ENCODE assay signal across 19 cellular contexts in the genomic region with DNA sequence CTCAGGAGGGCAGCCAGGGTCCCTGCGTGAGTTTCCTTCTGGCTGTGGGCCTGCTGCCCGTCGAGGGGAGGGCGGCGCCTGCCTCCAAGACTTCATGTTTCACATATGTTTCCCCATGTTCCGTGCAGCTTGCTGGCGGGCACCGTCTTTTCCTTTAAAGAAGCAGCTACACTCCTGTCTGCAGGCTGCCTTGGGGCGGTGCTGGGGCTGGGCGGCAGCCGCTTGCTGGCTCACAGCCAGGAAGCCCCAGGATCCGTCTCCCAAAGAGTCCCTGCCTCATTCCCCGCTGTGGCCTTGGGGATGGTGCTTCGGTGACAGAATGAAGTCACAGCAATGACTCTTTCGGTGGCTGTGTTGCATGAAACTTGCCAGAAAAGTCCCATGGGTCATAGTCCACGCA.
"Had no signal": no experiment of that assay in that cellular context is flagged by ENCODE, and none has a peak within 500 bp of the region (broad histone marks: within the 10 kb centered on the region; RNA-seq: fewer than 3 reads in every experiment).

No MANE protein-coding gene starts in this region.

- H3K4me1 ChIP-seq: breast epithelium, esophagus squamous epithelium, psoas muscle, thyroid gland had no signal

- H3K27ac ChIP-seq: breast epithelium, esophagus squamous epithelium, ovary, psoas muscle, thyroid gland had no signal

- DNase-seq: activated CD4-positive, alpha-beta T cell treated with anti-CD3 and anti-CD28 coated beads, Interleukin-2, amount 10 ng/mL, durations not matched to agents 7 days and 5 days; activated CD8-positive, alpha-beta T cell treated with anti-CD3 and anti-CD28 coated beads, Interleukin-2, amount 10 ng/mL, durations not matched to agents 7 days and 5 days; activated effector memory CD4-positive, alpha-beta T cell treated with Interleukin-2 at 50 U/mL for 16 hours; activated naive CD4-positive, alpha-beta T cell treated with anti-CD3 and anti-CD28 coated beads, Interleukin-2, amount 50 U/mL, for 16 hours; activated T-cell treated with anti-CD3 and anti-CD28 coated beads, Interleukin-2, amount 50 U/mL, for 48 hours; effector memory CD4-positive, alpha-beta T cell; esophagus squamous epithelium; left cardiac atrium; mesenchymal stem cell; naive B cell; ovary; psoas muscle; stimulated activated CD4-positive, alpha-beta T cell treated with anti-CD3 and anti-CD28 coated beads, Interleukin-2, amount 100 ng/mL, for 48 hours; T1000; thyroid gland had no signal

- ATAC-seq: activated CD8-positive, alpha-beta T cell treated with anti-CD3 and anti-CD28 coated beads, Interleukin-2, amount 10 ng/mL, durations not matched to agents 7 days and 5 days; left cardiac atrium; mucosa of descending colon; psoas muscle; right cardiac atrium had no signal

- H3K36me3 ChIP-seq: ovary had no signal

- H3K27me3 ChIP-seq: breast epithelium, esophagus squamous epithelium, ovary, thyroid gland had no signal

- H3K4me3 ChIP-seq: breast epithelium, esophagus squamous epithelium, mucosa of descending colon, ovary, psoas muscle, skin epidermis, thyroid gland had no signal

- H3K9me3 ChIP-seq: breast epithelium, esophagus squamous epithelium, mucosa of descending colon, ovary, psoas muscle, thyroid gland had no signal
